In genomic region chr15:23686466-23687142, GRCh38 we compare ENCODE assay signal across 10 cellular contexts. TPM values are rescaled to one million over a fixed set of nuclear protein-coding genes. Genes with fewer than 3 reads are reported as not detected.
DNase-seq lines count a peak whose midpoint lies in the region; ATAC-seq and TF ChIP-seq lines count a peak whose summit lies in the region.
"Had no signal": no experiment of that assay in that cellular context is flagged by ENCODE, and none has a peak within 500 bp of the region (broad histone marks: within the 10 kb centered on the region; RNA-seq: fewer than 3 reads in every experiment).

No MANE protein-coding gene starts in this region.

- H3K9ac ChIP-seq in fibroblast of lung (ENCODE audit: insufficient read depth, low read length) = no peak overlapping the region
- H3K9ac ChIP-seq: BLaER1 had no signal

- peak overlapping the region; percentile 44 for H3K4me2 ChIP-seq in fibroblast of lung (ENCODE audit: extremely low read depth, insufficient read depth, low read length)
- H3K4me2 ChIP-seq: BLaER1 had no signal

- TF ChIP-seq CTCF in fibroblast of lung (conservative IDR thresholded peaks at IDR 0.05 in 1 of 2, IDR thresholded peaks at IDR 0.05 in 1 of 2; ENCODE audit: low read depth in 1 of 2, low read length in 2 of 2) (no peak), upper lobe of left lung (IDR thresholded peaks at IDR 0.05) (no peak)

- peaks cover 9% of the 10 kb centered on the region for H3K9me3 Mint-ChIP-seq in activated CD8-positive, alpha-beta memory T cell treated with anti-CD3 and anti-CD28 coated beads, Interleukin-2, amount 10 ng/mL, durations not matched to agents 7 days and 5 days (ENCODE audit: low read depth)

- TF ChIP-seq POLR2A in upper lobe of left lung (IDR thresholded peaks at IDR 0.05) = no peak

- H3K36me3 ChIP-seq in fibroblast of lung (ENCODE audit: control insufficient read depth, insufficient read depth, low read length) (no peaks in the 10 kb centered on the region), muscle layer of duodenum (ENCODE audit: control insufficient read depth in 1 of 2, insufficient read depth in 2 of 2, low read length in 2 of 2) (no peaks in the 10 kb centered on the region), upper lobe of left lung (no peaks in the 10 kb centered on the region)
- H3K36me3 ChIP-seq: BLaER1 had no signal

- no peaks in the 10 kb centered on the region for H4K20me1 ChIP-seq in fibroblast of lung (ENCODE audit: control insufficient read depth, extremely low read depth, insufficient read depth, low read length)
- H4K20me1 ChIP-seq: BLaER1 had no signal

- ATAC-seq in activated CD8-positive, alpha-beta memory T cell treated with anti-CD3 and anti-CD28 coated beads, Interleukin-2, amount 10 ng/mL, durations not matched to agents 7 days and 5 days = no peak
- ATAC-seq in upper lobe of left lung (ENCODE audit: low FRiP score in 2 of 2) (peak in 1 of 2 donors; percentile 64), GM19023 (IDR thresholded peaks at IDR 0.05; ENCODE audit: unreplicated experiment) (no peak)

- H3K9me3 ChIP-seq in fibroblast of lung (ENCODE audit: control insufficient read depth, insufficient read depth, low read depth, low read length) = no peaks in the 10 kb centered on the region
- no peaks in the 10 kb centered on the region for H3K9me3 ChIP-seq in muscle layer of duodenum (ENCODE audit: control insufficient read depth in 1 of 2, low read length in 2 of 2)
- peaks cover 0 to 3% (median 0%) of the 10 kb centered on the region in 4 donors for H3K9me3 ChIP-seq in upper lobe of left lung

- H3K4me1 ChIP-seq in fibroblast of lung (ENCODE audit: control insufficient read depth, extremely low read depth, insufficient read depth, low read length) (no peaks in the 10 kb centered on the region), muscle layer of duodenum (ENCODE audit: control insufficient read depth in 1 of 2, insufficient read depth in 2 of 2, low read length in 2 of 2) (no peaks in the 10 kb centered on the region), upper lobe of left lung (peaks cover 0 to 15% (median 4%) of the 10 kb centered on the region in 4 donors)
- H3K4me1 ChIP-seq: BLaER1 had no signal

- TF ChIP-seq EP300 in upper lobe of left lung (IDR thresholded peaks at IDR 0.05) = no peak

- peak overlapping the region; percentile 30 for H3K4me3 Mint-ChIP-seq in activated CD8-positive, alpha-beta memory T cell treated with anti-CD3 and anti-CD28 coated beads, Interleukin-2, amount 10 ng/mL, durations not matched to agents 7 days and 5 days

- no peaks in the 10 kb centered on the region for H3K79me2 ChIP-seq in fibroblast of lung (ENCODE audit: control insufficient read depth, insufficient read depth, low read length)

- no peak overlapping the region for H2AFZ ChIP-seq in fibroblast of lung (ENCODE audit: low read length)

- H3K4me3 ChIP-seq in fibroblast of lung (replicated peaks in 1 of 4; ENCODE audit: control extremely low read depth in 1 of 4, insufficient read depth in 1 of 4, low read depth in 3 of 4, low read length in 4 of 4) = peak overlapping the region in 3 of 4 experiments; percentile 40 to 56 (median 48)
- H3K4me3 ChIP-seq in muscle layer of duodenum (ENCODE audit: low read depth in 1 of 2, low read length in 2 of 2) = peak overlapping the region; percentile 31 to 69
- H3K4me3 ChIP-seq in upper lobe of left lung = peak overlapping the region; percentile 26 to 61 (median 58)
- H3K4me3 ChIP-seq: BLaER1 had no signal

- no peaks in the 10 kb centered on the region for H3K36me3 Mint-ChIP-seq in activated CD8-positive, alpha-beta memory T cell treated with anti-CD3 and anti-CD28 coated beads, Interleukin-2, amount 10 ng/mL, durations not matched to agents 7 days and 5 days

- H3K27ac ChIP-seq in fibroblast of lung (ENCODE audit: insufficient read depth, low read length) (no peak overlapping the region), muscle layer of duodenum (ENCODE audit: low read length) (no peak overlapping the region), upper lobe of left lung (peak overlapping the region in 2 of 4 donors; percentile 52 to 54)
- H3K27ac ChIP-seq: BLaER1, HL-60 had no signal

- H3K4me1 Mint-ChIP-seq in activated CD8-positive, alpha-beta memory T cell treated with anti-CD3 and anti-CD28 coated beads, Interleukin-2, amount 10 ng/mL, durations not matched to agents 7 days and 5 days = no peaks in the 10 kb centered on the region

- no peak for DNase-seq in activated CD8-positive, alpha-beta memory T cell treated with anti-CD3 and anti-CD28 coated beads, Interleukin-2, amount 10 ng/mL, durations not matched to agents 7 days and 5 days
- no peak for DNase-seq in activated CD8-positive, alpha-beta memory T cell treated with anti-CD3 and anti-CD28 coated beads, Interleukin-2, amount 50 U/mL, for 48 hours
- DNase-seq in fibroblast of lung (ENCODE audit: low read depth in 2 of 2) (peak; percentile 11 to 27), upper lobe of left lung (peak in 1 of 2 donors; percentile 84), AML-193 (lab: John Stamatoyannopoulos, UW) (no peak)
- no peak for DNase-seq in activated effector memory CD4-positive, alpha-beta T cell treated with anti-CD3 and anti-CD28 coated beads, Interleukin-2, amount 50 U/mL, for 16 hours

- CTCF ChIA-PET in activated CD8-positive, alpha-beta memory T cell treated with anti-CD3 and anti-CD28 coated beads, Interleukin-2, amount 10 ng/mL, durations not matched to agents 7 days and 5 days (lab: Charles Lee) = no interaction called here

- peaks cover 4% of the 10 kb centered on the region for H3K27me3 Mint-ChIP-seq in activated CD8-positive, alpha-beta memory T cell treated with anti-CD3 and anti-CD28 coated beads, Interleukin-2, amount 10 ng/mL, durations not matched to agents 7 days and 5 days

- WGBS in upper lobe of left lung, 2 donors = 45 to 47% methylated on average over 4 to 44 of the region's 57 CpGs

- no peak overlapping the region for H3K27ac Mint-ChIP-seq in activated CD8-positive, alpha-beta memory T cell treated with anti-CD3 and anti-CD28 coated beads, Interleukin-2, amount 10 ng/mL, durations not matched to agents 7 days and 5 days

- no peaks in the 10 kb centered on the region for H3K27me3 ChIP-seq in fibroblast of lung (ENCODE audit: control insufficient read depth, insufficient read depth, low read length)
- H3K27me3 ChIP-seq in muscle layer of duodenum (ENCODE audit: low read depth, low read length) = no peaks in the 10 kb centered on the region
- H3K27me3 ChIP-seq in upper lobe of left lung = no peaks in the 10 kb centered on the region
- H3K27me3 ChIP-seq: BLaER1 had no signal

RNA-seq across cellular contexts. Expression of gene NDN, which starts 0.5 kb away (rescaled TPM):
- 1 to 10 TPM; 1.3 to 1.6 TPM for total RNA-seq in activated CD8-positive, alpha-beta memory T cell treated with anti-CD3 and anti-CD28 coated beads, Interleukin-2, amount 10 ng/mL, durations not matched to agents 7 days and 5 days
- total RNA-seq in fibroblast of lung = 41.6 and 47.7 TPM in 2 replicates
- 32.8 and 38.3 TPM in 2 replicates for polyA plus RNA-seq in fibroblast of lung
- 28.3 and 38.8 TPM in 2 replicates for polyA plus RNA-seq in fibroblast of lung (2012)
- 5.3 and 6.1 TPM in 2 replicates for polyA minus RNA-seq in fibroblast of lung (ENCODE audit: low replicate concordance)
- total RNA-seq in upper lobe of left lung = 10 to 100 TPM; 11.5 to 44.5 (median 29.2) TPM

RNA-seq across cellular contexts. Expression of gene MAGEL2, which starts 38.9 kb away (rescaled TPM):
- not detected for total RNA-seq in activated CD8-positive, alpha-beta memory T cell treated with anti-CD3 and anti-CD28 coated beads, Interleukin-2, amount 10 ng/mL, durations not matched to agents 7 days and 5 days
- total RNA-seq in fibroblast of lung (under 0.01 TPM in 2 replicates), upper lobe of left lung (under 1 TPM in 2 of 6 donors, not detected in 4; 0.14 to 0.24 TPM)
- not detected in 2 replicates for polyA plus RNA-seq in fibroblast of lung
- not detected in 2 replicates for polyA plus RNA-seq in fibroblast of lung (2012)
- polyA minus RNA-seq in fibroblast of lung (ENCODE audit: low replicate concordance) = 0.08 and 0.26 TPM in 2 replicates

Comparison
In these comparisons a context has a peak if more than half of its experiments do, and no peak if none do; other contexts are left out.
1. DNase-seq: peak in fibroblast of lung (2 of 2); none in activated CD8-positive, alpha-beta memory T cell treated with anti-CD3 and anti-CD28 coated beads, Interleukin-2, amount 10 ng/mL, durations not matched to agents 7 days and 5 days (single experiment), activated CD8-positive, alpha-beta memory T cell treated with anti-CD3 and anti-CD28 coated beads, Interleukin-2, amount 50 U/mL, for 48 hours (single experiment), activated effector memory CD4-positive, alpha-beta T cell treated with anti-CD3 and anti-CD28 coated beads, Interleukin-2, amount 50 U/mL, for 16 hours (single experiment) and AML-193 (0 of 2).
2. RNA of gene NDN, which starts 0.5 kb away (total RNA-seq): 41.6 to 47.7 TPM in fibroblast of lung and 11.5 to 44.5 TPM in upper lobe of left lung; 1.3 to 1.6 TPM in activated CD8-positive, alpha-beta memory T cell treated with anti-CD3 and anti-CD28 coated beads, Interleukin-2, amount 10 ng/mL, durations not matched to agents 7 days and 5 days; every median in the first group is over 4 times any median in the second.
3. Peak in every context shown above with its lines, with median percentiles within 50 percentile points of each other: H3K4me3 ChIP-seq.